ENCODE assay signal across 21 cellular contexts in the genomic region with DNA sequence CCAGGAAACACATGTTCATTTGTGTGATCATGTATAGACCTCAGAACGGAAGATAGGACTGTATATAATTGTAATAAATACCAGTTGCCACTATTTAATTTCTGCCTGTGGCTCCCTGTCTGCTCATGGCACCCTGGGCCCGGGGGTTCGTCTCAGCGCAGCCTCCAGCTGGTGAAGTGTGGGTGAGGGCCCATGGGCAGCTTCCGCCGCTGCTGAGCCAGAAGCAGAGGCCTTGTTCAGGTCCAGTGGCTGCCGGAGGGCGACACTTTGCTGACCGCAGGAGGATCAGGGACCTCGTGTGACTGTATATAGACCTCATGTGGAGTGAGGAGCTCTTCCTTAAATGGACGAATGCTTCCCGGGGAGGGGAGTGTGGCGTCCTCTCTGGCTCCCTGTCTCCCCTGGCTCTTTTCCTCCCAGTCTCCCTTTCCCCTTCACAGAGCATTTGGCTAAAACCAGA.
A peak's percentile ranks its signal among the peaks of the same experiment; 100 is the strongest.
DNase-seq lines count a peak whose midpoint lies in the region; ATAC-seq and TF ChIP-seq lines count a peak whose summit lies in the region.
"Had no signal": no experiment of that assay in that cellular context is flagged by ENCODE, and none has a peak within 500 bp of the region (broad histone marks: within the 10 kb centered on the region; RNA-seq: fewer than 3 reads in every experiment).

No MANE protein-coding gene starts in this region.

- H3K27ac Mint-ChIP-seq in endodermal cell = no peak overlapping the region
- H3K27ac Mint-ChIP-seq: mesothelial cell of epicardium; natural killer cell; stimulated activated effector memory CD8-positive, alpha-beta T cell treated with anti-CD3 and anti-CD28 coated beads, Interleukin-12 subunit alpha, Interleukin-12 subunit beta, amount 100 ng/mL, for 72 hours had no signal

- intact Hi-C loops in psoas muscle (cut with DNase I) = no loop called here

- H3K36me3 Mint-ChIP-seq in endodermal cell (ENCODE audit: low read depth) = peaks cover 4% of the 10 kb centered on the region
- H3K36me3 Mint-ChIP-seq: natural killer cell had no signal

- ATAC-seq in psoas muscle = no peak
- ATAC-seq: GM12878, heart left ventricle, natural killer cell had no signal

- H3K4me3 Mint-ChIP-seq in endodermal cell = no peak overlapping the region
- H3K4me3 Mint-ChIP-seq: mesothelial cell of epicardium; natural killer cell; stimulated activated effector memory CD8-positive, alpha-beta T cell treated with anti-CD3 and anti-CD28 coated beads, Interleukin-12 subunit alpha, Interleukin-12 subunit beta, amount 100 ng/mL, for 72 hours had no signal

- 88% methylated on average over 12 of the region's 13 CpGs for WGBS in HUES64
- 91% methylated on average over 9 to 13 of the region's 13 CpGs for WGBS in endodermal cell (ENCODE audit: insufficient coverage in 1 of 2, insufficient read length in 1 of 2), 2 experiments
- 86 to 94% (median 90%) methylated on average over 13 of the region's 13 CpGs for WGBS in psoas muscle, 3 donors

- DNase-seq in endodermal cell (no peak), psoas muscle (peak; percentile 2 to 36), SW480 (ENCODE audit: low spot score) (no peak), DMS153 treated with DMSO at 0.1 percent for 48 hours (lab: John Stamatoyannopoulos, UW; ENCODE audit: unreplicated experiment) (no peak), HuH-7 (ENCODE audit: low spot score) (no peak), dermis blood vessel endothelial cell (no peak)
- DNase-seq: activated CD4-positive, alpha-beta T cell treated with anti-CD3 and anti-CD28 coated beads, Interleukin-2, amount 50 U/mL, for 4 hours; activated effector memory CD4-positive, alpha-beta T cell treated with anti-CD3 and anti-CD28 coated beads, Interleukin-2, amount 50 U/mL, for 16 hours; DMS79; natural killer cell; NCI-H1105; NCI-H2029 treated with DMSO at 0.1 percent for 48 hours; stimulated activated CD4-positive, alpha-beta T cell treated with anti-CD3 and anti-CD28 coated beads, Interleukin-1b, Interleukin-23, amount 100 ng/mL, for 48 hours; testis had no signal

- peaks cover 0 to 40% (median 0%) of the 10 kb centered on the region in 11 experiments; a peak in 5 of 22 replicates for H4K20me1 ChIP-seq in BLaER1 treated with 17β-estradiol and CSF1 and Interleukin-3, amounts not matched to agents 10 nM and 100 nM

- no peaks in the 10 kb centered on the region for H3K9me3 Mint-ChIP-seq in endodermal cell
- H3K9me3 Mint-ChIP-seq: mesothelial cell of epicardium; natural killer cell; stimulated activated effector memory CD8-positive, alpha-beta T cell treated with anti-CD3 and anti-CD28 coated beads, Interleukin-12 subunit alpha, Interleukin-12 subunit beta, amount 100 ng/mL, for 72 hours had no signal

- no peaks in the 10 kb centered on the region for H3K9me3 ChIP-seq in BLaER1 treated with 17β-estradiol and CSF1 and Interleukin-3, amounts not matched to agents 10 nM and 100 nM (replicated peaks in 1 of 11)
- H3K9me3 ChIP-seq in HUES64 (ENCODE audit: insufficient read depth, low read depth, low read length) (no peaks in the 10 kb centered on the region), endodermal cell (ENCODE audit: control insufficient read depth, low read length) (no peaks in the 10 kb centered on the region), psoas muscle (no peaks in the 10 kb centered on the region)
- H3K9me3 ChIP-seq: heart left ventricle, testis had no signal

- peaks cover 10% of the 10 kb centered on the region for H3K4me1 Mint-ChIP-seq in endodermal cell
- H3K4me1 Mint-ChIP-seq: natural killer cell; stimulated activated effector memory CD8-positive, alpha-beta T cell treated with anti-CD3 and anti-CD28 coated beads, Interleukin-12 subunit alpha, Interleukin-12 subunit beta, amount 100 ng/mL, for 72 hours had no signal

- H3K4me3 ChIP-seq in BLaER1 treated with 17β-estradiol and CSF1 and Interleukin-3, amounts not matched to agents 10 nM and 100 nM = peak overlapping the region in 5 of 10 experiments; percentile 6 to 30 (median 28); a peak in 6 of 20 replicates
- no peak overlapping the region for H3K4me3 ChIP-seq in HUES64 (ENCODE audit: low read length)
- no peak overlapping the region for H3K4me3 ChIP-seq in endodermal cell (ENCODE audit: low read length)
- H3K4me3 ChIP-seq in psoas muscle = no peak overlapping the region
- H3K4me3 ChIP-seq: GM12878, heart left ventricle, testis had no signal

- TF ChIP-seq CTCF in endodermal cell (conservative IDR thresholded peaks at IDR 0.05) (no peak), psoas muscle (IDR thresholded peaks at IDR 0.05) (no peak)

- H3K9ac ChIP-seq in BLaER1 treated with 17β-estradiol and CSF1 and Interleukin-3, amounts not matched to agents 10 nM and 100 nM = peak overlapping the region; percentile 7 to 73 (median 54); a peak in 21 of 22 replicates
- H3K9ac ChIP-seq in HUES64 (ENCODE audit: low read depth, low read length) (0 out of 2 replicates have a peak overlapping the region, but pooled peaks have one; percentile 32), endodermal cell (ENCODE audit: extremely low read depth, low read length, poor library complexity, severe bottlenecking) (no peak overlapping the region)
- H3K9ac ChIP-seq: parathyroid adenoma had no signal

- H3K27me3 ChIP-seq in BLaER1 treated with 17β-estradiol and CSF1 and Interleukin-3, amounts not matched to agents 10 nM and 100 nM = no peaks in the 10 kb centered on the region
- H3K27me3 ChIP-seq in HUES64 (ENCODE audit: insufficient read depth, low read length) (no peaks in the 10 kb centered on the region; the same call in 1 of the 2 replicates), endodermal cell (ENCODE audit: control insufficient read depth, insufficient read depth, low read length, poor library complexity, severe bottlenecking) (no peaks in the 10 kb centered on the region), psoas muscle (ENCODE audit: insufficient read depth in 3 of 3, low read length in 2 of 3) (no peaks in the 10 kb centered on the region)
- H3K27me3 ChIP-seq: heart left ventricle, testis had no signal

- H3K4me2 ChIP-seq in BLaER1 treated with 17β-estradiol and CSF1 and Interleukin-3, amounts not matched to agents 10 nM and 100 nM = peak overlapping the region; percentile 69 to 88 (median 83)

- peaks cover 37 to 82% (median 62%) of the 10 kb centered on the region in 10 experiments for H3K4me1 ChIP-seq in BLaER1 treated with 17β-estradiol and CSF1 and Interleukin-3, amounts not matched to agents 10 nM and 100 nM
- peaks cover 16% of the 10 kb centered on the region for H3K4me1 ChIP-seq in HUES64 (ENCODE audit: insufficient read depth, low read length)
- H3K4me1 ChIP-seq in endodermal cell (ENCODE audit: control insufficient read depth, insufficient read depth, low read length) = no peaks in the 10 kb centered on the region
- peaks cover 6% of the 10 kb centered on the region for H3K4me1 ChIP-seq in psoas muscle
- H3K4me1 ChIP-seq: parathyroid adenoma had no signal

- H3K36me3 ChIP-seq in BLaER1 treated with 17β-estradiol and CSF1 and Interleukin-3, amounts not matched to agents 10 nM and 100 nM = peaks cover 0 to 23% (median 7%) of the 10 kb centered on the region in 11 experiments; a peak in 7 of 22 replicates
- H3K36me3 ChIP-seq in HUES64 (ENCODE audit: insufficient read depth, low read length) = no peaks in the 10 kb centered on the region
- H3K36me3 ChIP-seq in endodermal cell (ENCODE audit: control insufficient read depth, insufficient read depth, low read length) = no peaks in the 10 kb centered on the region
- peaks cover 0 to 18% of the 10 kb centered on the region in 2 donors for H3K36me3 ChIP-seq in psoas muscle (ENCODE audit: insufficient read depth in 1 of 2, low read depth in 1 of 2)

- H3K27ac ChIP-seq in BLaER1 treated with 17β-estradiol and CSF1 and Interleukin-3, amounts not matched to agents 10 nM and 100 nM = peak overlapping the region in 10 of 11 experiments; percentile 15 to 81 (median 70); a peak in 19 of 22 replicates
- H3K27ac ChIP-seq in HUES64 (ENCODE audit: low read depth, low read length) (no peak overlapping the region), endodermal cell (ENCODE audit: low read depth, low read length) (peak overlapping the region; percentile 38), psoas muscle (no peak overlapping the region)
- H3K27ac ChIP-seq: parathyroid adenoma, testis had no signal

- no peaks in the 10 kb centered on the region for H3K27me3 Mint-ChIP-seq in endodermal cell (ENCODE audit: insufficient read depth)

Comparison
In these comparisons a context has a peak if more than half of its experiments do, and no peak if none do; other contexts are left out.
1. H3K27ac ChIP-seq: peak in BLaER1 treated with 17β-estradiol and CSF1 and Interleukin-3, amounts not matched to agents 10 nM and 100 nM (10 of 11) and endodermal cell (single experiment); none in HUES64 (single experiment) and psoas muscle (single experiment).
2. DNase-seq: peak in psoas muscle (2 of 2); none in endodermal cell (single experiment), SW480 (single experiment), DMS153 treated with DMSO at 0.1 percent for 48 hours (single experiment), HuH-7 (single experiment) and dermis blood vessel endothelial cell (single experiment).